ENCODE assay signal across 24 cellular contexts in genomic region chr9:129673602-129674001, GRCh38. TPM values are rescaled to one million over a fixed set of nuclear protein-coding genes. Genes with fewer than 3 reads are reported as not detected.
"Had no signal": no experiment of that assay in that cellular context is flagged by ENCODE, and none has a peak within 500 bp of the region (broad histone marks: within the 10 kb centered on the region; RNA-seq: fewer than 3 reads in every experiment).

No MANE protein-coding gene starts in this region.

- H3K27ac ChIP-seq: cardiac muscle cell had no signal

- H3K9me3 Mint-ChIP-seq: activated CD4-positive, alpha-beta memory T cell treated with anti-CD3 and anti-CD28 coated beads for 36 hours; activated CD4-positive, alpha-beta T cell treated with anti-CD3 and anti-CD28 coated beads, Interleukin-2, amount 10 ng/mL, durations not matched to agents 7 days and 5 days; activated T-cell treated with anti-CD3 and anti-CD28 coated beads, Interleukin-2, amount 50 U/mL, for 4 hours; brain; T-cell had no signal

- DNase-seq: activated CD4-positive, alpha-beta memory T cell treated with anti-CD3 and anti-CD28 coated beads for 36 hours; activated CD4-positive, alpha-beta T cell treated with anti-CD3 and anti-CD28 coated beads, Interleukin-2, amount 10 ng/mL, durations not matched to agents 7 days and 5 days; activated CD4-positive, CD25-positive, alpha-beta regulatory T cell; activated CD8-positive, alpha-beta memory T cell treated with anti-CD3 and anti-CD28 coated beads for 24 hours; activated effector memory CD4-positive, alpha-beta T cell treated with anti-CD3 and anti-CD28 coated beads, Interleukin-2, amount 50 U/mL, for 16 hours; activated naive CD4-positive, alpha-beta T cell treated with Interleukin-2 at 50 U/mL for 16 hours; activated T-cell treated with anti-CD3 and anti-CD28 coated beads, Interleukin-2, amount 50 U/mL, for 4 hours; amygdala; Karpas-422; NCI-H1105 treated with DMSO at 0.1 percent for 48 hours; NCI-H1436 treated with DMSO at 0.1 percent for 48 hours; NCI-H187 treated with DMSO at 0.1 percent for 48 hours; NCI-H2171; NCI-H345; NCI-H510A; NCI-H526 treated with DMSO at 0.1 percent for 48 hours; T-cell; T-helper 2 cell; T1000 had no signal

- H3K4me3 Mint-ChIP-seq: activated CD4-positive, alpha-beta memory T cell treated with anti-CD3 and anti-CD28 coated beads for 36 hours; activated CD4-positive, alpha-beta T cell treated with anti-CD3 and anti-CD28 coated beads, Interleukin-2, amount 10 ng/mL, durations not matched to agents 7 days and 5 days; activated naive CD8-positive, alpha-beta T cell; activated T-cell treated with anti-CD3 and anti-CD28 coated beads, Interleukin-2, amount 50 U/mL, for 4 hours; brain; T-cell had no signal

- H3K4me1 Mint-ChIP-seq: T-cell had no signal

- H3K4me3 ChIP-seq: cardiac muscle cell had no signal

- H3K36me3 ChIP-seq: cardiac muscle cell had no signal

- H3K27me3 ChIP-seq: cardiac muscle cell had no signal

- ATAC-seq: activated T-cell treated with anti-CD3 and anti-CD28 coated beads, Interleukin-2, amount 50 U/mL, for 4 hours; T-cell had no signal

- H3K36me3 Mint-ChIP-seq: activated CD4-positive, alpha-beta memory T cell treated with anti-CD3 and anti-CD28 coated beads for 36 hours; activated naive CD8-positive, alpha-beta T cell; brain; T-cell had no signal

- H3K27ac Mint-ChIP-seq: activated CD4-positive, alpha-beta memory T cell treated with anti-CD3 and anti-CD28 coated beads for 36 hours; activated CD4-positive, alpha-beta T cell treated with anti-CD3 and anti-CD28 coated beads, Interleukin-2, amount 10 ng/mL, durations not matched to agents 7 days and 5 days; activated naive CD8-positive, alpha-beta T cell; T-cell had no signal

RNA-seq across cellular contexts. Expression of gene PRRX2, which starts 8.2 kb away (rescaled TPM):
- total RNA-seq: astrocyte, RPMI7951 had no signal

RNA-seq across cellular contexts. Expression of gene C9orf50, which starts 52.7 kb away (rescaled TPM):
- total RNA-seq: activated CD4-positive, alpha-beta memory T cell treated with anti-CD3 and anti-CD28 coated beads for 36 hours; activated CD4-positive, alpha-beta T cell treated with anti-CD3 and anti-CD28 coated beads, Interleukin-2, amount 10 ng/mL, durations not matched to agents 7 days and 5 days; activated T-cell treated with anti-CD3 and anti-CD28 coated beads, Interleukin-2, amount 50 U/mL, for 4 hours; RPMI7951; T-cell had no signal
